In genomic region chr3:15205934-15206661, GRCh38 we compare ENCODE assay signal across 8 cellular contexts. TPM values are rescaled to one million over a fixed set of nuclear protein-coding genes. Genes with fewer than 3 reads are reported as not detected.
DNase-seq lines count a peak whose midpoint lies in the region; ATAC-seq and TF ChIP-seq lines count a peak whose summit lies in the region.

TSS of gene CAPN7 (plus strand) at chr3:15206246. CDS start at chr3:15206496, 250 bp downstream.

- H3K9me3 ChIP-seq in colonic mucosa: no peaks in the 10 kb centered on the region

- H3K4me1 Mint-ChIP-seq in WTC11: peaks cover 11% of the 10 kb centered on the region

- TF ChIP-seq POLR2A in lower leg skin (IDR thresholded peaks at IDR 0.05): peak in 1 of 2 donors; percentile 80

- POLR2A ChIA-PET in WTC11 (lab: Charles Lee): no interaction called here

- ATAC-seq in GM19025 (IDR thresholded peaks at IDR 0.05; ENCODE audit: low read depth, unreplicated experiment) (peak; percentile 91), HG03354 (IDR thresholded peaks at IDR 0.05; ENCODE audit: poor library complexity, severe bottlenecking, unreplicated experiment) (peak; percentile 88), WTC11 (peak; percentile 81)

- H3K4me3 Mint-ChIP-seq in WTC11: peak within 1 kb of the TSS; percentile 82

- H3K4me3 ChIP-seq in colonic mucosa (peak within 1 kb of the TSS; percentile 95), lower leg skin (ENCODE audit: low read depth, poor library complexity, severe bottlenecking) (peak within 1 kb of the TSS; percentile 78)

- peak within 1 kb of the TSS; percentile 99 for H3K27ac ChIP-seq in colonic mucosa

- CTCF ChIA-PET in WTC11 (lab: Charles Lee): interaction anchor here (0.6 to 3.2 kb wide), 27 partner anchors 9 to 315 kb away, joined by 3 to 38 read pairs (median 3); partner anchors contain the start of genes EAF1, METTL6 and RBSN

- TF ChIP-seq CTCF in WTC11 (IDR thresholded peaks at IDR 0.05) (no peak), colonic mucosa (IDR thresholded peaks at IDR 0.05) (no peak), lower leg skin (IDR thresholded peaks at IDR 0.05) (no peak)

- H3K36me3 Mint-ChIP-seq in WTC11: no peaks in the 10 kb centered on the region

- no peaks in the 10 kb centered on the region for H3K27me3 ChIP-seq in colonic mucosa

- DNase-seq in 8988T (peak; percentile 88), WTC11 (ENCODE audit: low spot score) (peak; percentile 80), colonic mucosa (peak; percentile 94), lower leg skin (ENCODE audit: low spot score in 2 of 2) (peak; percentile 91 to 98), DMS114 treated with DMSO at 0.1 percent for 48 hours (lab: John Stamatoyannopoulos, UW; ENCODE audit: unreplicated experiment) (no peak)
- peak; percentile 81 to 95 (median 87) for DNase-seq in stimulated activated CD4-positive, alpha-beta T cell treated with anti-CD3 and anti-CD28 coated beads, TNF-alpha, amount 100 ng/mL, for 24 hours (ENCODE audit: low read depth in 3 of 3)

- peak within 1 kb of the TSS; percentile 47 for H3K27ac Mint-ChIP-seq in WTC11

- intact Hi-C loops in colonic mucosa (cut with DNase I) (no loop called here), lower leg skin (cut with DNase I; ENCODE audit: low total_unique reads) (loop anchor here (10.0 kb wide), 1 partner anchor 199 kb away; no protein-coding TSS in a partner anchor)

- 1% methylated on average over 25 to 65 of the region's 92 CpGs for WGBS in lower leg skin, 2 donors

- H3K27me3 Mint-ChIP-seq in WTC11 (ENCODE audit: low read depth): no peaks in the 10 kb centered on the region

- H3K4me1 ChIP-seq in colonic mucosa: peaks cover 5% of the 10 kb centered on the region

- no peaks in the 10 kb centered on the region for H3K36me3 ChIP-seq in colonic mucosa

- H3K9me3 Mint-ChIP-seq in WTC11: no peaks in the 10 kb centered on the region

- peak within 1 kb of the TSS; percentile 92 to 96 for H3K9ac ChIP-seq in colonic mucosa (ENCODE audit: low read depth in 2 of 2, low read length in 2 of 2)

TF ChIP-seq in WTC11, 78 proteins besides CTCF, POLR2A, EP300 and RAD21 (continues in another document):
- TF ChIP-seq JUN (CRISPR knock-in tag; IDR thresholded peaks at IDR 0.05) (peak; percentile 74; the same call in 1 of the 2 replicates), ATF1 (CRISPR knock-in tag; IDR thresholded peaks at IDR 0.05) (peak; percentile 63; the same call in 1 of the 2 replicates), ZNF219 (CRISPR knock-in tag; IDR thresholded peaks at IDR 0.05; ENCODE audit: borderline replicate concordance) (peak; percentile 85; the same call in 1 of the 2 replicates), ZNF416 (CRISPR knock-in tag; IDR thresholded peaks at IDR 0.05) (no peak), USF2 (CRISPR knock-in tag; IDR thresholded peaks at IDR 0.05) (peak; percentile 95), SMAD4 (CRISPR knock-in tag; IDR thresholded peaks at IDR 0.05) (0 out of 2 replicates have a peak, but pooled peaks have one; percentile 24), ZNF121 (CRISPR knock-in tag; IDR thresholded peaks at IDR 0.05) (peak; percentile 3; the same call in 1 of the 2 replicates), ZNF317 (CRISPR knock-in tag; IDR thresholded peaks at IDR 0.05; ENCODE audit: borderline replicate concordance, low read depth) (0 out of 2 replicates have a peak, but pooled peaks have one; percentile 36), GABPB1 (CRISPR knock-in tag; IDR thresholded peaks at IDR 0.05) (no peak; the same call in 1 of the 2 replicates), ZNF232 (CRISPR knock-in tag; IDR thresholded peaks at IDR 0.05) (peak; percentile 79; the same call in 1 of the 2 replicates), FOXK1 (CRISPR knock-in tag; IDR thresholded peaks at IDR 0.05) (peak; percentile 21), ARID4B (CRISPR knock-in tag; IDR thresholded peaks at IDR 0.05; ENCODE audit: borderline replicate concordance) (peak; percentile 83), CREM (CRISPR knock-in tag; IDR thresholded peaks at IDR 0.05) (0 out of 2 replicates have a peak, but pooled peaks have one; percentile 63), MXD4 (CRISPR knock-in tag; IDR thresholded peaks at IDR 0.05; ENCODE audit: borderline replicate concordance) (no peak), KAT7 (CRISPR knock-in tag; IDR thresholded peaks at IDR 0.05; ENCODE audit: borderline replicate concordance) (peak; percentile 64; the same call in 1 of the 2 replicates), E2F5 (CRISPR knock-in tag; IDR thresholded peaks at IDR 0.05) (no peak; the same call in 1 of the 2 replicates), RELA (CRISPR knock-in tag; IDR thresholded peaks at IDR 0.05; ENCODE audit: borderline replicate concordance) (peak; percentile 18; the same call in 1 of the 2 replicates)
- TF ChIP-seq, protein P1, sequence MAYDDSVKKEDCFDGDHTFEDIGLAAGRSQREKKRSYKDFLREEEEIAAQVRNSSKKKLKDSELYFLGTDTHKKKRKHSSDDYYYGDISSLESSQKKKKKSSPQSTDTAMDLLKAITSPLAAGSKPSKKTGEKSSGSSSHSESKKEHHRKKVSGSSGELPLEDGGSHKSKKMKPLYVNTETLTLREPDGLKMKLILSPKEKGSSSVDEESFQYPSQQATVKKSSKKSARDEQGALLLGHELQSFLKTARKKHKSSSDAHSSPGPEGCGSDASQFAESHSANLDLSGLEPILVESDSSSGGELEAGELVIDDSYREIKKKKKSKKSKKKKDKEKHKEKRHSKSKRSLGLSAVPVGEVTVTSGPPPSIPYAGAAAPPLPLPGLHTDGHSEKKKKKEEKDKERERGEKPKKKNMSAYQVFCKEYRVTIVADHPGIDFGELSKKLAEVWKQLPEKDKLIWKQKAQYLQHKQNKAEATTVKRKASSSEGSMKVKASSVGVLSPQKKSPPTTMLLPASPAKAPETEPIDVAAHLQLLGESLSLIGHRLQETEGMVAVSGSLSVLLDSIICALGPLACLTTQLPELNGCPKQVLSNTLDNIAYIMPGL (CRISPR knock-in tag; IDR thresholded peaks at IDR 0.05): peak; percentile 99
- TF ChIP-seq, protein P2, sequence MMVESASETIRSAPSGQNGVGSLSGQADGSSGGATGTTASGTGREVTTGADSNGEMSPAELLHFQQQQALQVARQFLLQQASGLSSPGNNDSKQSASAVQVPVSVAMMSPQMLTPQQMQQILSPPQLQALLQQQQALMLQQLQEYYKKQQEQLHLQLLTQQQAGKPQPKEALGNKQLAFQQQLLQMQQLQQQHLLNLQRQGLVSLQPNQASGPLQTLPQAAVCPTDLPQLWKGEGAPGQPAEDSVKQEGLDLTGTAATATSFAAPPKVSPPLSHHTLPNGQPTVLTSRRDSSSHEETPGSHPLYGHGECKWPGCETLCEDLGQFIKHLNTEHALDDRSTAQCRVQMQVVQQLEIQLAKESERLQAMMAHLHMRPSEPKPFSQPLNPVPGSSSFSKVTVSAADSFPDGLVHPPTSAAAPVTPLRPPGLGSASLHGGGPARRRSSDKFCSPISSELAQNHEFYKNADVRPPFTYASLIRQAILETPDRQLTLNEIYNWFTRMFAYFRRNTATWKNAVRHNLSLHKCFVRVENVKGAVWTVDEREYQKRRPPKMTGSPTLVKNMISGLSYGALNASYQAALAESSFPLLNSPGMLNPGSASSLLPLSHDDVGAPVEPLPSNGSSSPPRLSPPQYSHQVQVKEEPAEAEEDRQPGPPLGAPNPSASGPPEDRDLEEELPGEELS (CRISPR knock-in tag; IDR thresholded peaks at IDR 0.05): peak; percentile 37; the same call in 1 of the 2 replicates

RNA-seq across cellular contexts. Expression of gene CAPN7, which starts in this region (rescaled TPM):
- total RNA-seq in WTC11 (2021) (16.8 to 20.3 TPM (median 17.9 TPM) in 3 replicates), colonic mucosa (10 to 100 TPM; 33.2 to 33.9 TPM), lower leg skin (10 to 100 TPM; 44.0 to 80.5 (median 49.1) TPM)
